Comparison of ENCODE assay signal across 9 cellular contexts in genomic region chr16:88634994-88635670, GRCh38. TPM values are rescaled to one million over a fixed set of nuclear protein-coding genes. Genes with fewer than 3 reads are reported as not detected.
DNase-seq lines count a peak whose midpoint lies in the region; ATAC-seq, FAIRE-seq and TF ChIP-seq lines count a peak whose summit lies in the region.
"Had no signal": no experiment of that assay in that cellular context is flagged by ENCODE, and none has a peak within 500 bp of the region (broad histone marks: within the 10 kb centered on the region; RNA-seq: fewer than 3 reads in every experiment).

No MANE protein-coding gene starts in this region.

- H3K4me1 Mint-ChIP-seq in activated T-helper 17 cell treated with anti-CD3 and anti-CD28 coated beads, Interleukin-2, amount 50 U/mL, for 72 hours, result peaks cover 12% of the 10 kb centered on the region

- peaks cover 30% of the 10 kb centered on the region for H3K36me3 Mint-ChIP-seq in activated T-helper 17 cell treated with anti-CD3 and anti-CD28 coated beads, Interleukin-2, amount 50 U/mL, for 72 hours (ENCODE audit: low read depth)

- H3K4me2 ChIP-seq in keratinocyte (ENCODE audit: control insufficient read depth, extremely low read depth, insufficient read depth, low read depth, low read length), result peak overlapping the region; percentile 71

- TF ChIP-seq CTCF in GM12875 (IDR thresholded peaks at IDR 0.05; ENCODE audit: borderline replicate concordance, insufficient read depth, low read depth, low read length) (no peak), keratinocyte (optimal IDR thresholded peaks at IDR 0.05 in 1 of 3, IDR thresholded peaks at IDR 0.05 in 1 of 3, conservative IDR thresholded peaks at IDR 0.05 in 1 of 3; ENCODE audit: extremely low read depth in 1 of 3, insufficient read depth in 2 of 3, low read length in 3 of 3) (peak in 1 of 3 experiments; percentile 5)

- peaks cover 6% of the 10 kb centered on the region for H4K20me1 ChIP-seq in keratinocyte (ENCODE audit: control insufficient read depth, extremely low read depth, insufficient read depth, low read length)

- dilution Hi-C loops in keratinocyte (cut with MboI; ENCODE audit: extremely low pct_ligation_motif_present, low sequenced_read_pairs), result no loop called here

- peaks cover 8% of the 10 kb centered on the region for H3K27me3 Mint-ChIP-seq in activated T-helper 17 cell treated with anti-CD3 and anti-CD28 coated beads, Interleukin-2, amount 50 U/mL, for 72 hours

- no peaks in the 10 kb centered on the region for H3K9me3 Mint-ChIP-seq in activated T-helper 17 cell treated with anti-CD3 and anti-CD28 coated beads, Interleukin-2, amount 50 U/mL, for 72 hours

- no peak for FAIRE-seq in keratinocyte (lab: Jason Lieb, UNC)
- FAIRE-seq: small intestine had no signal

- no peak for ATAC-seq in activated T-helper 17 cell treated with anti-CD3 and anti-CD28 coated beads, Interleukin-2, amount 50 U/mL, for 72 hours (replicated peaks)
- no peak for ATAC-seq in HG03457 (IDR thresholded peaks at IDR 0.05; ENCODE audit: unreplicated experiment)

- H3K36me3 ChIP-seq in keratinocyte (ENCODE audit: control insufficient read depth in 2 of 2, extremely low read depth in 1 of 2, insufficient read depth in 2 of 2, low read length in 2 of 2), result peaks cover 0 to 9% of the 10 kb centered on the region in 2 experiments

- peak overlapping the region; percentile 47 for H3K9ac ChIP-seq in keratinocyte (ENCODE audit: control insufficient read depth, extremely low read depth, insufficient read depth, low read length)

- peaks cover 18% of the 10 kb centered on the region for H3K4me1 ChIP-seq in keratinocyte (ENCODE audit: control insufficient read depth, extremely low read depth, insufficient read depth, low read length)

- H3K27ac Mint-ChIP-seq in activated T-helper 17 cell treated with anti-CD3 and anti-CD28 coated beads, Interleukin-2, amount 50 U/mL, for 72 hours, result peak overlapping the region; percentile 33

- H3K79me2 ChIP-seq in keratinocyte (ENCODE audit: control insufficient read depth, insufficient read depth, low read length), result no peaks in the 10 kb centered on the region

- H3K9me3 ChIP-seq in keratinocyte (ENCODE audit: control insufficient read depth, low read depth, low read length), result no peaks in the 10 kb centered on the region

- H3K4me3 Mint-ChIP-seq in activated T-helper 17 cell treated with anti-CD3 and anti-CD28 coated beads, Interleukin-2, amount 50 U/mL, for 72 hours, result peak overlapping the region; percentile 67

- H3K9me1 ChIP-seq in keratinocyte (ENCODE audit: control insufficient read depth, extremely low read depth, insufficient read depth, low read length), result no peaks in the 10 kb centered on the region

- H3K27me3 ChIP-seq in keratinocyte (ENCODE audit: control insufficient read depth, extremely low read depth, insufficient read depth, low read length), result peaks cover 45% of the 10 kb centered on the region

- H2AFZ ChIP-seq in keratinocyte (ENCODE audit: control insufficient read depth, low read length), result no peak overlapping the region

- H3K4me3 ChIP-seq in GM12875 (ENCODE audit: low read depth, low read length), result peak overlapping the region; percentile 61
- peak overlapping the region in 1 of 3 experiments; percentile 57 for H3K4me3 ChIP-seq in keratinocyte (ENCODE audit: control insufficient read depth in 2 of 3, extremely low read depth in 1 of 3, insufficient read depth in 2 of 3, low read depth in 1 of 3, low read length in 3 of 3)

- DNase-seq in 8988T (peak; percentile 81), keratinocyte (ENCODE audit: low read depth, low spot score) (no peak), COR-L47 (lab: John Stamatoyannopoulos, UW) (no peak), SHP77 treated with DMSO at 0.1 percent for 48 hours (lab: John Stamatoyannopoulos, UW) (no peak), NCI-H1417 treated with DMSO at 0.1 percent for 48 hours (lab: John Stamatoyannopoulos, UW) (no peak)

- no peak overlapping the region for H3K27ac ChIP-seq in keratinocyte (ENCODE audit: control insufficient read depth, insufficient read depth, low read length)

RNA-seq across cellular contexts. Expression of gene IL17C, which starts 3.2 kb away (rescaled TPM):
- total RNA-seq in activated T-helper 17 cell treated with anti-CD3 and anti-CD28 coated beads, Interleukin-2, amount 50 U/mL, for 72 hours, result under 1 TPM; 0.42 to 0.56 TPM
- polyA plus RNA-seq in keratinocyte, result not detected in 3 replicates
- not detected for polyA plus RNA-seq in keratinocyte (2011; ENCODE audit: low read depth)
- not detected in 2 replicates for polyA plus RNA-seq in keratinocyte (2011; cell fraction: cytosol; rRNA removed)
- polyA plus RNA-seq in keratinocyte (2011; cell fraction: nucleus; rRNA removed), result 0.11 and 0.24 TPM in 2 replicates
- not detected in 2 replicates for polyA plus RNA-seq in keratinocyte (2012; ENCODE audit: low replicate concordance)
- not detected in 3 replicates for polyA minus RNA-seq in keratinocyte
- polyA minus RNA-seq in keratinocyte (2011; cell fraction: cytosol; rRNA and poly(A)+ RNA removed), result not detected
- not detected in 2 replicates for polyA minus RNA-seq in keratinocyte (2011; cell fraction: nucleus; rRNA and poly(A)+ RNA removed)

RNA-seq across cellular contexts. Expression of gene CYBA, which starts 15.7 kb away (rescaled TPM):
- total RNA-seq in activated T-helper 17 cell treated with anti-CD3 and anti-CD28 coated beads, Interleukin-2, amount 50 U/mL, for 72 hours, result 100 to 1,000 TPM; 242 to 290 TPM
- 4.4 to 22.7 TPM (median 7.7 TPM) in 3 replicates for polyA plus RNA-seq in keratinocyte
- polyA plus RNA-seq in keratinocyte (2011; ENCODE audit: low read depth), result 0.57 TPM
- 4.6 and 19.9 TPM in 2 replicates for polyA plus RNA-seq in keratinocyte (2011; cell fraction: cytosol; rRNA removed)
- 14.9 and 28.4 TPM in 2 replicates for polyA plus RNA-seq in keratinocyte (2011; cell fraction: nucleus; rRNA removed)
- 3.4 and 14.6 TPM in 2 replicates for polyA plus RNA-seq in keratinocyte (2012; ENCODE audit: low replicate concordance)
- 3.8 to 15.7 TPM (median 7.3 TPM) in 3 replicates for polyA minus RNA-seq in keratinocyte
- polyA minus RNA-seq in keratinocyte (2011; cell fraction: cytosol; rRNA and poly(A)+ RNA removed), result 40.9 TPM
- polyA minus RNA-seq in keratinocyte (2011; cell fraction: nucleus; rRNA and poly(A)+ RNA removed), result 13.5 and 14.9 TPM in 2 replicates

RNA-seq across cellular contexts. Expression of gene MVD, which starts 27.8 kb away (rescaled TPM):
- total RNA-seq in activated T-helper 17 cell treated with anti-CD3 and anti-CD28 coated beads, Interleukin-2, amount 50 U/mL, for 72 hours, result 10 to 100 TPM; 84.3 to 93.2 TPM
- 59.6 to 85.7 TPM (median 70.6 TPM) in 3 replicates for polyA plus RNA-seq in keratinocyte
- 6.2 TPM for polyA plus RNA-seq in keratinocyte (2011; ENCODE audit: low read depth)
- 27.1 and 81.7 TPM in 2 replicates for polyA plus RNA-seq in keratinocyte (2011; cell fraction: cytosol; rRNA removed)
- polyA plus RNA-seq in keratinocyte (2011; cell fraction: nucleus; rRNA removed), result 85.4 and 108 TPM in 2 replicates
- polyA plus RNA-seq in keratinocyte (2012; ENCODE audit: low replicate concordance), result 29.7 and 186 TPM in 2 replicates
- polyA minus RNA-seq in keratinocyte, result 29.4 to 82.0 TPM (median 32.6 TPM) in 3 replicates
- polyA minus RNA-seq in keratinocyte (2011; cell fraction: cytosol; rRNA and poly(A)+ RNA removed), result 113 TPM
- polyA minus RNA-seq in keratinocyte (2011; cell fraction: nucleus; rRNA and poly(A)+ RNA removed), result 43.2 and 50.2 TPM in 2 replicates

RNA-seq across cellular contexts. Expression of gene SNAI3, which starts 51.2 kb away (rescaled TPM):
- total RNA-seq in activated T-helper 17 cell treated with anti-CD3 and anti-CD28 coated beads, Interleukin-2, amount 50 U/mL, for 72 hours, result 1 to 10 TPM; 5.9 to 6.7 TPM
- polyA plus RNA-seq in keratinocyte, result not detected in 3 replicates
- polyA plus RNA-seq in keratinocyte (2011; ENCODE audit: low read depth), result not detected
- polyA plus RNA-seq in keratinocyte (2011; cell fraction: cytosol; rRNA removed), result not detected in 2 replicates
- polyA plus RNA-seq in keratinocyte (2011; cell fraction: nucleus; rRNA removed), result not detected in 2 replicates
- 0.11 TPM in 2 replicates for polyA plus RNA-seq in keratinocyte (2012; ENCODE audit: low replicate concordance)
- polyA minus RNA-seq in keratinocyte, result not detected in 3 replicates
- not detected for polyA minus RNA-seq in keratinocyte (2011; cell fraction: cytosol; rRNA and poly(A)+ RNA removed)
- polyA minus RNA-seq in keratinocyte (2011; cell fraction: nucleus; rRNA and poly(A)+ RNA removed), result not detected in 2 replicates
